14 cellular contexts compared by ENCODE assay signal in the genomic region with DNA sequence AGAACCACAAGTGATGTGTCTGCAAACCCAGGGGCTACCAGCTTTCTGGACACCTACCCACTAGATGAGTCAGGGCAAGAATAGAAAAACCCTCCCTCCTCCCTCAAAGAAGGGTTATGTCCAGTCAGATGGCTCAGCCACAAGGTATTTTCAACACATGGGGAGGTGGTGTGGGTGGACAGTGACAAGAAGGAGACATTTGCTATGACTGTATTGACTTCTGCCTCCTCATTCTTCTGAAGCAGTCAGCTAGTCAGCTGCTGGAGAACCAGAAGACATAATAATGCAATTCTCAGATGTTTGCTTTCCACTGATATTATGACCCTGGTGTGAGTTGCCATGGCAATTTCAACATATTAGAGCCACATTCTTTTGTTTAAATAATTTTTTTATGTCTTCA.
DNase-seq lines count a peak whose midpoint lies in the region; ATAC-seq and TF ChIP-seq lines count a peak whose summit lies in the region.
"Had no signal": no experiment of that assay in that cellular context is flagged by ENCODE, and none has a peak within 500 bp of the region (broad histone marks: within the 10 kb centered on the region; RNA-seq: fewer than 3 reads in every experiment).

No MANE protein-coding gene starts in this region.

- H3K9me3 ChIP-seq in upper lobe of left lung (no peaks in the 10 kb centered on the region), gastrocnemius medialis (no peaks in the 10 kb centered on the region), heart right ventricle (no peaks in the 10 kb centered on the region)
- H3K9me3 ChIP-seq: spleen had no signal

- peak; percentile 26 for DNase-seq in AG20443 (ENCODE audit: low spot score)
- peak; percentile 22 for DNase-seq in fibroblast of pulmonary artery (ENCODE audit: low read depth)
- DNase-seq in left colon, result no peak
- DNase-seq in upper lobe of left lung, result no peak
- DNase-seq in gastrocnemius medialis, result no peak
- no peak for DNase-seq in heart right ventricle
- DNase-seq: activated CD4-positive, alpha-beta T cell treated with anti-CD3 and anti-CD28 coated beads for 36 hours; immature natural killer cell; NCI-H2227 treated with DMSO at 0.1 percent for 48 hours; SIG-M5; spleen had no signal

- no peak for TF ChIP-seq POLR2A in upper lobe of left lung (IDR thresholded peaks at IDR 0.05)
- TF ChIP-seq POLR2A in gastrocnemius medialis (IDR thresholded peaks at IDR 0.05), result no peak

- ATAC-seq in GM19395 (IDR thresholded peaks at IDR 0.05; ENCODE audit: unreplicated experiment), result peak; percentile 63
- peak; percentile 70 for ATAC-seq in HG03565 (IDR thresholded peaks at IDR 0.05; ENCODE audit: unreplicated experiment)
- no peak for ATAC-seq in left colon
- no peak for ATAC-seq in upper lobe of left lung (ENCODE audit: low FRiP score in 2 of 2)
- no peak for ATAC-seq in gastrocnemius medialis
- ATAC-seq in heart right ventricle, result no peak
- ATAC-seq: activated CD4-positive, alpha-beta T cell treated with anti-CD3 and anti-CD28 coated beads for 36 hours had no signal

- no peak overlapping the region for H3K4me3 ChIP-seq in fibroblast of pulmonary artery (replicated peaks; ENCODE audit: low read depth, low read length)
- H3K4me3 ChIP-seq in upper lobe of left lung, result no peak overlapping the region
- no peak overlapping the region for H3K4me3 ChIP-seq in gastrocnemius medialis
- no peak overlapping the region for H3K4me3 ChIP-seq in heart right ventricle
- H3K4me3 ChIP-seq: spleen had no signal

- intact Hi-C loops in left colon (cut with DNase I, micrococcal nuclease) (no loop called here), gastrocnemius medialis (cut with DNase I; ENCODE audit: low total_unique reads) (no loop called here), heart right ventricle (cut with DNase I) (no loop called here)

- in situ Hi-C loops in gastrocnemius medialis (cut with MboI; ENCODE audit: low sequenced_read_pairs in 4 of 4), result no loop called here

- TF ChIP-seq CTCF in fibroblast of pulmonary artery (IDR thresholded peaks at IDR 0.05; ENCODE audit: low read length, missing control alignments), result no peak
- no peak for TF ChIP-seq CTCF in upper lobe of left lung (IDR thresholded peaks at IDR 0.05)
- no peak for TF ChIP-seq CTCF in gastrocnemius medialis (IDR thresholded peaks at IDR 0.05 in 4 of 5, conservative IDR thresholded peaks at IDR 0.05 in 1 of 5)
- no peak for TF ChIP-seq CTCF in heart right ventricle (IDR thresholded peaks at IDR 0.05)

- H3K36me3 ChIP-seq in upper lobe of left lung (no peaks in the 10 kb centered on the region), gastrocnemius medialis (no peaks in the 10 kb centered on the region), heart right ventricle (no peaks in the 10 kb centered on the region)
- H3K36me3 ChIP-seq: spleen had no signal

- no peaks in the 10 kb centered on the region for H3K27me3 ChIP-seq in upper lobe of left lung
- H3K27me3 ChIP-seq in gastrocnemius medialis, result no peaks in the 10 kb centered on the region
- no peaks in the 10 kb centered on the region for H3K27me3 ChIP-seq in heart right ventricle

- no peaks in the 10 kb centered on the region for H3K4me1 ChIP-seq in upper lobe of left lung
- no peaks in the 10 kb centered on the region for H3K4me1 ChIP-seq in gastrocnemius medialis
- no peaks in the 10 kb centered on the region for H3K4me1 ChIP-seq in heart right ventricle
- H3K4me1 ChIP-seq: spleen had no signal

- no peak overlapping the region for H3K27ac ChIP-seq in upper lobe of left lung
- no peak overlapping the region for H3K27ac ChIP-seq in gastrocnemius medialis
- no peak overlapping the region for H3K27ac ChIP-seq in heart right ventricle
- H3K27ac ChIP-seq: C4-2B, spleen had no signal

- no peak for TF ChIP-seq EP300 in upper lobe of left lung (IDR thresholded peaks at IDR 0.05)

Comparison
In these comparisons a context has a peak if more than half of its experiments do, and no peak if none do; other contexts are left out.
1. DNase-seq: peak in AG20443 (single experiment) and fibroblast of pulmonary artery (single experiment); none in left colon (0 of 2), upper lobe of left lung (0 of 2), gastrocnemius medialis (0 of 2) and heart right ventricle (0 of 2).
2. ATAC-seq: peak in GM19395 (single experiment) and HG03565 (single experiment); none in left colon (single experiment), upper lobe of left lung (0 of 2), gastrocnemius medialis (0 of 2) and heart right ventricle (0 of 8).